8 cellular contexts compared by ENCODE assay signal in genomic region chr10:70816220-70816894, GRCh38. TPM values are rescaled to one million over a fixed set of nuclear protein-coding genes. Genes with fewer than 3 reads are reported as not detected.
DNase-seq lines count a peak whose midpoint lies in the region; ATAC-seq and TF ChIP-seq lines count a peak whose summit lies in the region.

No MANE protein-coding gene starts in this region.

- no peak for TF ChIP-seq CTCF in fibroblast of villous mesenchyme (IDR thresholded peaks at IDR 0.05; ENCODE audit: insufficient read depth, low read depth, low read length)
- no peak for TF ChIP-seq CTCF in nephron progenitor cell (IDR thresholded peaks at IDR 0.05)

- H3K27ac Mint-ChIP-seq in nephron progenitor cell, result peak overlapping the region; percentile 99

- peaks cover 11% of the 10 kb centered on the region for H3K27me3 Mint-ChIP-seq in nephron progenitor cell (ENCODE audit: low read depth, poor library complexity)

- peaks cover 24% of the 10 kb centered on the region for H3K36me3 Mint-ChIP-seq in nephron progenitor cell (ENCODE audit: low read depth)

- peaks cover 56% of the 10 kb centered on the region for H3K4me1 Mint-ChIP-seq in nephron progenitor cell

- H3K4me3 ChIP-seq in fibroblast of villous mesenchyme (ENCODE audit: low read depth, low read length), result peak overlapping the region; percentile 82

- H3K4me3 Mint-ChIP-seq in nephron progenitor cell, result peak overlapping the region; percentile 94

- peak overlapping the region; percentile 69 for H3K27ac ChIP-seq in temporal lobe (ENCODE audit: low read depth, low read length)

- H3K9me3 Mint-ChIP-seq in nephron progenitor cell, result no peaks in the 10 kb centered on the region

- DNase-seq in CMK (ENCODE audit: low read depth), result peak; percentile 5
- peak; percentile 81 for DNase-seq in HPDE6-E6E7 (ENCODE audit: extremely low spot score)
- DNase-seq in RKO (ENCODE audit: low spot score), result peak; percentile 84
- peak; percentile 48 for DNase-seq in activated naive CD4-positive, alpha-beta T cell treated with Interleukin-2 at 50 U/mL for 16 hours
- DNase-seq in fibroblast of villous mesenchyme (ENCODE audit: low read depth), result peak; percentile 95
- peak; percentile 77 for DNase-seq in nephron progenitor cell

- ATAC-seq in GM19455 (IDR thresholded peaks at IDR 0.05; ENCODE audit: unreplicated experiment), result peak; percentile 40

RNA-seq across cellular contexts. Expression of gene SGPL1, which starts 0.6 kb away (rescaled TPM):
- total RNA-seq in fibroblast of villous mesenchyme, result 50.9 and 54.4 TPM in 2 replicates
- 33.7 TPM for total RNA-seq in temporal lobe

RNA-seq across cellular contexts. Expression of gene TBATA, which starts 31.2 kb away (rescaled TPM):
- total RNA-seq in fibroblast of villous mesenchyme, result not detected in 2 replicates
- not detected for total RNA-seq in temporal lobe

Comparison
In these comparisons a context has a peak if more than half of its experiments do, and no peak if none do; other contexts are left out.
1. Peak in every context shown above with its lines: DNase-seq, ATAC-seq, H3K4me3 ChIP-seq and H3K27ac ChIP-seq.
2. DNase-seq: peak in every context shown above with its lines; median percentile 95 in fibroblast of villous mesenchyme; 84 in RKO; 81 in HPDE6-E6E7; 77 in nephron progenitor cell; 48 in activated naive CD4-positive, alpha-beta T cell treated with Interleukin-2 at 50 U/mL for 16 hours; 5 in CMK.